8 cellular contexts compared by ENCODE assay signal in the genomic region with DNA sequence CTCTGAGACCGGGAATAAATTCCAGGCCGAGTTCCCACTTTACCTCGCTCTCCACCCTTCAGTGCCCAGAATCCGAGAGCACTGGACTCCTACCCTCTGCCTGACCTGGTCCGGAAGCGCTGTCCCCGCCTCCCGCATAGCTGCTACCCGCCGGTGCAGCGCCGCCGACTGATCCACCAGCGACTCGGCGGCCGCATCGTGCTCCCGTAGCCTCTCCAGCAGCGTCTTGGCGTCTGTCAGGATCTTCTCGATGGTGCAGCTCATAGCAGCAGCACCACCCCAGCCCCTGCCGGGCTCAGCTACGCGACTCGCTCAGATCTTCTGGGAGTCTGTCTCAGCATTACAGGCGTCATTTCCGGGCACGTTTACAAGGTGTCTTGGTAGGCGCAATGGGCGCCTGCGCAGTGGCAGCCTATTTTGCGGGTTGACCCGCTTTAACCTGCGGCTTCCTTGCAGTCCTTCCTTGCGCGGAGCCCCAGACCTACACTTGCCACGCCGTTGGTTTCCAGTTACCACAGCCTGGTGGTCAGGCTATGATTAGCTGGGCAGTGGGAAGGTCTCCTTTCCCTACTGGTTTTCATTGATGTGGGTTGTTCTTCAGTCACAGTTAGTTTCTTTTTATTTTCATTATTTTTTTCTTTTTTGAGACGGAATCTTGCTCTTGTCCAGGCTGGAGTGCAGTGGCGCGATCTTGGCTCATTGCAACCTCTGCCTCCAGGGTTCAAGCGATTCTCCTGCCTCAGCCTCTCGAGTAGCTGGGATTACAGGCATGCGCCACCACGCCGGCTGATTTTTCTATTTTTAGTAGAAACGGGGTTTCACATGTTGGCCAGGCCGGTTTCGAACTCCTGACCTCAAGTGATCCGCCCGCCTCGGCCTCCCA. TPM values are rescaled to one million over a fixed set of nuclear protein-coding genes. Genes with fewer than 3 reads are reported as not detected.
DNase-seq lines count a peak whose midpoint lies in the region; ATAC-seq and TF ChIP-seq lines count a peak whose summit lies in the region.

A gene (minus strand): TSS at position 342 of the 883 bp plus-strand sequence. CDS start 78 bp downstream, at position 264.

- peaks cover 27% of the 10 kb centered on the region for H3K4me1 Mint-ChIP-seq in activated naive CD8-positive, alpha-beta T cell (ENCODE audit: low read depth)
- H3K4me1 Mint-ChIP-seq in glutamatergic neuron (ENCODE audit: low read depth, unreplicated experiment) = peaks cover 8% of the 10 kb centered on the region

- H3K36me3 ChIP-seq in osteoblast (ENCODE audit: insufficient read depth, low read length) (peaks cover 18% of the 10 kb centered on the region), thoracic aorta (peaks cover 4% of the 10 kb centered on the region)

- CTCF ChIA-PET in GM10248 (lab: Yijun Ruan, JAX) = no interaction called here

- peak within 1 kb of the TSS; percentile 99 for H3K27ac Mint-ChIP-seq in activated naive CD8-positive, alpha-beta T cell
- peak within 1 kb of the TSS; percentile 96 for H3K27ac Mint-ChIP-seq in glutamatergic neuron (ENCODE audit: unreplicated experiment)

- H4K20me1 ChIP-seq in osteoblast (ENCODE audit: insufficient read depth, low read length) = no peaks in the 10 kb centered on the region

- H3K4me2 ChIP-seq in osteoblast (ENCODE audit: insufficient read depth, low read length) = peak within 1 kb of the TSS; percentile 91

- no peak for TF ChIP-seq CTCF in GM10248 (IDR thresholded peaks at IDR 0.05; ENCODE audit: control extremely low read depth, extremely low read depth, low read depth, missing control alignments)
- no peak for TF ChIP-seq CTCF in glutamatergic neuron (IDR thresholded peaks at IDR 0.05; ENCODE audit: partially characterized antibody, unreplicated experiment)
- TF ChIP-seq CTCF in osteoblast (IDR thresholded peaks at IDR 0.05; ENCODE audit: extremely low read depth, low read depth, low read length) = no peak
- TF ChIP-seq CTCF in thoracic aorta (IDR thresholded peaks at IDR 0.05) = no peak

- no peaks in the 10 kb centered on the region for H3K9me3 Mint-ChIP-seq in activated naive CD8-positive, alpha-beta T cell (ENCODE audit: low read depth)
- peaks cover 3% of the 10 kb centered on the region for H3K9me3 Mint-ChIP-seq in glutamatergic neuron (ENCODE audit: unreplicated experiment)

- no peaks in the 10 kb centered on the region for H3K27me3 Mint-ChIP-seq in activated naive CD8-positive, alpha-beta T cell
- H3K27me3 Mint-ChIP-seq in glutamatergic neuron (ENCODE audit: unreplicated experiment) = peaks cover 3% of the 10 kb centered on the region

- H3K4me3 Mint-ChIP-seq in activated naive CD8-positive, alpha-beta T cell = peak within 1 kb of the TSS; percentile 100
- peak within 1 kb of the TSS; percentile 98 for H3K4me3 Mint-ChIP-seq in glutamatergic neuron (ENCODE audit: unreplicated experiment)

- POLR2A ChIA-PET in GM10248 (lab: Yijun Ruan, JAX) = no interaction called here

- ATAC-seq in HG02623 (IDR thresholded peaks at IDR 0.05; ENCODE audit: unreplicated experiment) = peak; percentile 99
- ATAC-seq in thoracic aorta (ENCODE audit: insufficient number of reproducible peaks, low FRiP score, low read depth) = peak; percentile 82

- H3K4me3 ChIP-seq in osteoblast (ENCODE audit: insufficient read depth, low read length) (peak within 1 kb of the TSS; percentile 79), thoracic aorta (peak within 1 kb of the TSS; percentile 100)

- H3K27me3 ChIP-seq in osteoblast (ENCODE audit: insufficient read depth, low read length) = peaks cover 3% of the 10 kb centered on the region
- H3K27me3 ChIP-seq in thoracic aorta (replicated peaks; ENCODE audit: insufficient read depth) = no peaks in the 10 kb centered on the region

- DNase-seq in GM10248 (ENCODE audit: extremely low spot score) (peak; percentile 94), NCI-H1092 treated with DMSO at 0.1 percent for 48 hours (lab: John Stamatoyannopoulos, UW) (peak; percentile 88), SKM-1 (lab: John Stamatoyannopoulos, UW; ENCODE audit: unreplicated experiment) (peak; percentile 76), glutamatergic neuron (peak; percentile 93), osteoblast (ENCODE audit: insufficient read length, low spot score, missing footprints) (peak; percentile 90), thoracic aorta (ENCODE audit: low spot score) (peak; percentile 86)

- peaks cover 32% of the 10 kb centered on the region for H3K79me2 ChIP-seq in osteoblast (ENCODE audit: insufficient read depth, low read length)

- peak within 1 kb of the TSS; percentile 99 for H2AFZ ChIP-seq in osteoblast (ENCODE audit: low read length)

- H3K36me3 Mint-ChIP-seq in activated naive CD8-positive, alpha-beta T cell = peaks cover 11% of the 10 kb centered on the region
- no peaks in the 10 kb centered on the region for H3K36me3 Mint-ChIP-seq in glutamatergic neuron (ENCODE audit: unreplicated experiment)

- H3K9me3 ChIP-seq in osteoblast (ENCODE audit: low read depth, low read length) = no peaks in the 10 kb centered on the region
- H3K9me3 ChIP-seq in thoracic aorta = no peaks in the 10 kb centered on the region

- H3K4me1 ChIP-seq in osteoblast (ENCODE audit: insufficient read depth, low read length) = peaks cover 12% of the 10 kb centered on the region
- H3K4me1 ChIP-seq in thoracic aorta (ENCODE audit: control insufficient read depth in 1 of 2, low read depth in 2 of 2) = peaks cover 0 to 15% of the 10 kb centered on the region in 2 donors

- peak within 1 kb of the TSS; percentile 84 for H3K27ac ChIP-seq in osteoblast (ENCODE audit: low read depth, low read length)
- H3K27ac ChIP-seq in thoracic aorta = peak within 1 kb of the TSS; percentile 86 to 93

RNA-seq across cellular contexts. Expression of the gene that starts here (rescaled TPM):
- 60.7 TPM for total RNA-seq in glutamatergic neuron (ENCODE audit: unreplicated experiment)
- total RNA-seq in osteoblast = 52.5 and 56.3 TPM in 2 replicates
- total RNA-seq in thoracic aorta = 10 to 100 TPM; 26.0 to 43.2 TPM

Comparison
In these comparisons a context has a peak if more than half of its experiments do, and no peak if none do; other contexts are left out.
1. Peak in every context shown above with its lines: DNase-seq, ATAC-seq, H3K4me3 ChIP-seq and H3K27ac ChIP-seq.